1 cellular context compared by ENCODE assay signal in genomic region chr1:63908016-63908415, GRCh38.
TF ChIP-seq lines count a peak whose summit lies in the region.

No MANE protein-coding gene starts in this region.

TF ChIP-seq in IMR-90, 13 proteins besides CTCF, POLR2A, EP300 and RAD21:
- TF ChIP-seq NFE2L2 (IDR thresholded peaks at IDR 0.05; ENCODE audit: low read depth, low read length) (peak; percentile 85), MAFK (IDR thresholded peaks at IDR 0.05; ENCODE audit: low read depth, low read length) (peak; percentile 6; the same call in 1 of the 2 replicates), FOS (IDR thresholded peaks at IDR 0.05; ENCODE audit: low read depth, low read length) (no peak)
